11 cellular contexts compared by ENCODE assay signal in genomic region chr9:18490591-18491370, GRCh38. TPM values are rescaled to one million over a fixed set of nuclear protein-coding genes. Genes with fewer than 3 reads are reported as not detected.
DNase-seq lines count a peak whose midpoint lies in the region; ATAC-seq and TF ChIP-seq lines count a peak whose summit lies in the region.
"Had no signal": no experiment of that assay in that cellular context is flagged by ENCODE, and none has a peak within 500 bp of the region (broad histone marks: within the 10 kb centered on the region; RNA-seq: fewer than 3 reads in every experiment).

No MANE protein-coding gene starts in this region.

- H3K36me3 ChIP-seq in ascending aorta, result no peaks in the 10 kb centered on the region

- no peak for TF ChIP-seq CTCF in ascending aorta (IDR thresholded peaks at IDR 0.05)

- H3K9me3 Mint-ChIP-seq in activated T-helper 2 cell treated with anti-CD3 and anti-CD28 coated beads, Interferon-gamma antibody, Interleukin-2, Interleukin-4, amounts not matched to agents 10 μg/mL and 5 μg/mL and 100 μg/mL, durations not matched to agents 14 hours and 24 hours and 36 hours, result no peaks in the 10 kb centered on the region
- H3K9me3 Mint-ChIP-seq: endodermal cell had no signal

- peak overlapping the region; percentile 83 to 88 for H3K27ac ChIP-seq in ascending aorta

- peak; percentile 99 for DNase-seq in HS-5 (ENCODE audit: low read depth)
- DNase-seq in ascending aorta (ENCODE audit: low spot score in 2 of 2), result peak; percentile 47 to 91
- DNase-seq in islet precursor cell, result peak; percentile 66
- DNase-seq in stromal cell of bone marrow (ENCODE audit: low read depth), result peak; percentile 99
- no peak for DNase-seq in activated T-helper 2 cell treated with anti-CD3 and anti-CD28 coated beads, Interferon-gamma antibody, Interleukin-2, Interleukin-4, amounts not matched to agents 10 μg/mL and 5 μg/mL and 100 μg/mL, durations not matched to agents 14 hours and 24 hours and 36 hours (ENCODE audit: low spot score)
- no peak for DNase-seq in head of caudate nucleus
- DNase-seq in COLO668 (lab: John Stamatoyannopoulos, UW; ENCODE audit: unreplicated experiment), result no peak
- DNase-seq: endodermal cell; stimulated activated naive CD8-positive, alpha-beta T cell treated with anti-CD3 and anti-CD28 coated beads, Interleukin-15, Interleukin-2, amounts not matched to agents 100 U/mL and 50 U/mL, for 24 hours had no signal

- no peak for ATAC-seq in HG02759 (IDR thresholded peaks at IDR 0.05; ENCODE audit: unreplicated experiment)
- ATAC-seq: K562; stimulated activated naive CD8-positive, alpha-beta T cell treated with anti-CD3 and anti-CD28 coated beads, Interleukin-15, Interleukin-2, amounts not matched to agents 100 U/mL and 50 U/mL, for 24 hours had no signal

- no peak overlapping the region for H3K27ac Mint-ChIP-seq in activated T-helper 2 cell treated with anti-CD3 and anti-CD28 coated beads, Interferon-gamma antibody, Interleukin-2, Interleukin-4, amounts not matched to agents 10 μg/mL and 5 μg/mL and 100 μg/mL, durations not matched to agents 14 hours and 24 hours and 36 hours
- H3K27ac Mint-ChIP-seq: endodermal cell had no signal

- intact Hi-C loops in ascending aorta (cut with DNase I) (loop anchor here (2.0 to 5.0 kb wide), 2 partner anchors 16 to 43 kb away; partner anchors contain the start of gene ADAMTSL1), head of caudate nucleus (cut with DNase I) (no loop called here)
- intact Hi-C loops in activated T-helper 2 cell treated with anti-CD3 and anti-CD28 coated beads, Interferon-gamma antibody, Interleukin-2, Interleukin-4, amounts not matched to agents 10 μg/mL and 5 μg/mL and 100 μg/mL, durations not matched to agents 14 hours and 24 hours and 36 hours (cut with micrococcal nuclease), result no loop called here

- peaks cover 3 to 36% of the 10 kb centered on the region in 2 donors for H3K4me1 ChIP-seq in ascending aorta

- no peaks in the 10 kb centered on the region for H3K4me1 Mint-ChIP-seq in activated T-helper 2 cell treated with anti-CD3 and anti-CD28 coated beads, Interferon-gamma antibody, Interleukin-2, Interleukin-4, amounts not matched to agents 10 μg/mL and 5 μg/mL and 100 μg/mL, durations not matched to agents 14 hours and 24 hours and 36 hours (ENCODE audit: low read depth)

- peak overlapping the region; percentile 24 to 48 for H3K4me3 ChIP-seq in ascending aorta
- H3K4me3 ChIP-seq: K562 had no signal

- no peak overlapping the region for H3K4me3 Mint-ChIP-seq in activated T-helper 2 cell treated with anti-CD3 and anti-CD28 coated beads, Interferon-gamma antibody, Interleukin-2, Interleukin-4, amounts not matched to agents 10 μg/mL and 5 μg/mL and 100 μg/mL, durations not matched to agents 14 hours and 24 hours and 36 hours (ENCODE audit: low read depth)
- H3K4me3 Mint-ChIP-seq: endodermal cell had no signal

- no peaks in the 10 kb centered on the region for H3K36me3 Mint-ChIP-seq in activated T-helper 2 cell treated with anti-CD3 and anti-CD28 coated beads, Interferon-gamma antibody, Interleukin-2, Interleukin-4, amounts not matched to agents 10 μg/mL and 5 μg/mL and 100 μg/mL, durations not matched to agents 14 hours and 24 hours and 36 hours (ENCODE audit: low read depth)

- no peaks in the 10 kb centered on the region for H3K9me3 ChIP-seq in ascending aorta

- no peaks in the 10 kb centered on the region for H3K27me3 ChIP-seq in ascending aorta

- no peaks in the 10 kb centered on the region for H3K27me3 Mint-ChIP-seq in activated T-helper 2 cell treated with anti-CD3 and anti-CD28 coated beads, Interferon-gamma antibody, Interleukin-2, Interleukin-4, amounts not matched to agents 10 μg/mL and 5 μg/mL and 100 μg/mL, durations not matched to agents 14 hours and 24 hours and 36 hours (ENCODE audit: low read depth)

RNA-seq across cellular contexts. Expression of gene ADAMTSL1, which starts 16.8 kb away (rescaled TPM):
- 12.3 TPM for total RNA-seq in ascending aorta
- total RNA-seq in activated T-helper 2 cell treated with anti-CD3 and anti-CD28 coated beads, Interferon-gamma antibody, Interleukin-2, Interleukin-4, amounts not matched to agents 10 μg/mL and 5 μg/mL and 100 μg/mL, durations not matched to agents 14 hours and 24 hours and 36 hours, result not detected in 2 replicates
- total RNA-seq: K562 had no signal

Comparison
In these comparisons a context has a peak if more than half of its experiments do, and no peak if none do; other contexts are left out.
1. DNase-seq: peak in HS-5 (single experiment), ascending aorta (2 of 2), islet precursor cell (single experiment) and stromal cell of bone marrow (single experiment); none in activated T-helper 2 cell treated with anti-CD3 and anti-CD28 coated beads, Interferon-gamma antibody, Interleukin-2, Interleukin-4, amounts not matched to agents 10 μg/mL and 5 μg/mL and 100 μg/mL, durations not matched to agents 14 hours and 24 hours and 36 hours (single experiment), head of caudate nucleus (0 of 42) and COLO668 (single experiment).
2. RNA of gene ADAMTSL1, which starts 16.8 kb away (total RNA-seq): 12.3 TPM in ascending aorta (single experiment); not detected in activated T-helper 2 cell treated with anti-CD3 and anti-CD28 coated beads, Interferon-gamma antibody, Interleukin-2, Interleukin-4, amounts not matched to agents 10 μg/mL and 5 μg/mL and 100 μg/mL, durations not matched to agents 14 hours and 24 hours and 36 hours; every median in the first group is over 10 times any median in the second.